Comparison of ENCODE assay signal across 14 cellular contexts in the genomic region with DNA sequence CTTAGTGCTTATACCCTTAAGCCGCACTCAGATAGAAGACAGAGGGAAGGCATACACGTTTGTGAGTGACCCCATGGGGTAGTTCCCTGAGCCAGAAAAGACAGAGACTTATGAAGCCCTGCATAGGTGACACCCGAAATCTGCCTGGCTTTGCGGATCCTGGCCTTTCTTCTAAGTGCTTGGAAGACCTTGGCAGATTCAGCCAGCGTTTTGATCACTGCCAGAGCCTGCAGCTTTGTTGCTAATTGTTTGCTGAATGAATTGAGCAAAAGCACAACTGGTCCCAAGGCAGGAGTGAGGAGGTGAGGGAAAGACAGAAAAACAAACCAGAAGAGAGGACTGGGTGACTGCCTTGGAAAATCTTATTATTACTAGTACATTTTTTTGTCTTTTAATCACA.
"Had no signal": no experiment of that assay in that cellular context is flagged by ENCODE, and none has a peak within 500 bp of the region (broad histone marks: within the 10 kb centered on the region; RNA-seq: fewer than 3 reads in every experiment).

No MANE protein-coding gene starts in this region.

- H3K27ac ChIP-seq: heart left ventricle, right atrium auricular region, upper lobe of right lung had no signal

- DNase-seq: activated CD4-positive, alpha-beta T cell treated with anti-CD3 and anti-CD28 coated beads, Interleukin-2, amount 50 U/mL, for 48 hours; activated effector memory CD4-positive, alpha-beta T cell treated with anti-CD3 and anti-CD28 coated beads, Interleukin-2, amount 50 U/mL, for 16 hours; activated T-cell treated with anti-CD3 and anti-CD28 coated beads, Interleukin-2, amount 50 U/mL, for 24 hours; dermis blood vessel endothelial cell; effector memory CD8-positive, alpha-beta T cell; heart left ventricle; naive thymus-derived CD8-positive, alpha-beta T cell; occipital lobe; small intestine; stimulated activated CD4-positive, alpha-beta T cell treated with anti-CD3 and anti-CD28 coated beads, Interleukin-4, amount 100 ng/mL, for 24 hours; stimulated activated naive CD8-positive, alpha-beta T cell treated with anti-CD3 and anti-CD28 coated beads, Interleukin-15, Interleukin-2, amounts not matched to agents 100 U/mL and 50 U/mL, for 24 hours; upper lobe of right lung had no signal

- H3K27me3 ChIP-seq: heart left ventricle, right atrium auricular region, upper lobe of right lung had no signal

- ATAC-seq: effector memory CD8-positive, alpha-beta T cell; heart left ventricle; naive thymus-derived CD8-positive, alpha-beta T cell; stimulated activated naive CD8-positive, alpha-beta T cell treated with anti-CD3 and anti-CD28 coated beads, Interleukin-15, Interleukin-2, amounts not matched to agents 100 U/mL and 50 U/mL, for 24 hours; upper lobe of right lung had no signal

- H3K36me3 ChIP-seq: heart left ventricle, right atrium auricular region, upper lobe of right lung had no signal

- H3K4me3 ChIP-seq: heart left ventricle, lung, right atrium auricular region, upper lobe of right lung had no signal

- H3K9me3 ChIP-seq: heart left ventricle, right atrium auricular region, upper lobe of right lung had no signal

- H3K4me1 ChIP-seq: right atrium auricular region, upper lobe of right lung had no signal
